8 cellular contexts compared by ENCODE assay signal in the genomic region with DNA sequence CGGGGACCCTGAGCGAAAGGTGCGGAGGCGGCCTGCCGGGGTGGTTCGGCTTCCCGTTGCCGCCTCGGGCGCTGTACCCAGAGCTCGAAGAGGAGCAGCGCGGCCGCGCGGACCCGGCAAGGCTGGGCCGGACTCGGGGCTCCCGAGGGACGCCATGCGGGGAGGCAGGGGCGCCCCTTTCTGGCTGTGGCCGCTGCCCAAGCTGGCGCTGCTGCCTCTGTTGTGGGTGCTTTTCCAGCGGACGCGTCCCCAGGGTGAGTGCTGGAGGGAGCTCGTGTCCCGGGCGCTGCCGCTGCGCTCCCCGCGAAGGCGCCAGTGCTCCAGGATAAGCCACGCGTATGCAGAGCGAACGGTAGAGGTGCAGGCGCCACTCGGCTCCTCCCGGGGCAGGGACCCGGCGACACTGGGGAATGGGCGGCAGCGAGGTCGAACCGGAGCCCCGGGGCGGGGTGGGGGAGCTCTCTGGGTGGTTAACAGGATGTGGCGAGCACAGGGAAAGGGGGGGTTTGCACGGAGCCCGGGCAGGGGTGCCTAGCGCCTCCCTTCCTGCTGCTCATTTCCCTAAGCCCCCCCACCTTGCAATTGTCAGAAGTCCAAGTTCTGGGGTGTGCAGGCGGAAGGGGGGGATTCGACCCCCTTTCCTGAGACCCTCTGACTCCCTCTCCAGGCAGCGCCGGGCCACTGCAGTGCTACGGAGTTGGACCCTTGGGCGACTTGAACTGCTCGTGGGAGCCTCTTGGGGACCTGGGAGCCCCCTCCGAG. TPM values are rescaled to one million over a fixed set of nuclear protein-coding genes. Genes with fewer than 3 reads are reported as not detected.
A peak's percentile ranks its signal among the peaks of the same experiment; 100 is the strongest.
DNase-seq lines count a peak whose midpoint lies in the region; ATAC-seq and TF ChIP-seq lines count a peak whose summit lies in the region.

Gene IL27RA (plus strand): TSS at position 44 of the 762 bp plus-strand sequence. CDS start 111 bp downstream, at position 155.

- peaks cover 26% of the 10 kb centered on the region for H3K4me1 Mint-ChIP-seq in activated naive CD8-positive, alpha-beta T cell treated with anti-CD3 and anti-CD28 coated beads for 36 hours

- intact Hi-C loops in left ventricle myocardium superior (cut with micrococcal nuclease): no loop called here

- peak within 1 kb of the TSS; percentile 94 for H3K4me3 Mint-ChIP-seq in activated naive CD8-positive, alpha-beta T cell treated with anti-CD3 and anti-CD28 coated beads for 36 hours

- TF ChIP-seq POLR2A in GM18951 (IDR thresholded peaks at IDR 0.05; ENCODE audit: extremely low read depth, insufficient read depth, insufficient read length): peak; percentile 78

- peaks cover 14% of the 10 kb centered on the region for H3K36me3 Mint-ChIP-seq in activated naive CD8-positive, alpha-beta T cell treated with anti-CD3 and anti-CD28 coated beads for 36 hours

- H3K27me3 Mint-ChIP-seq in activated naive CD8-positive, alpha-beta T cell treated with anti-CD3 and anti-CD28 coated beads for 36 hours: no peaks in the 10 kb centered on the region

- peak; percentile 85 for ATAC-seq in left ventricle myocardium superior

- H3K9me3 Mint-ChIP-seq in activated naive CD8-positive, alpha-beta T cell treated with anti-CD3 and anti-CD28 coated beads for 36 hours: no peaks in the 10 kb centered on the region

- peak within 1 kb of the TSS; percentile 88 for H3K27ac Mint-ChIP-seq in activated naive CD8-positive, alpha-beta T cell treated with anti-CD3 and anti-CD28 coated beads for 36 hours

- TF ChIP-seq CTCF in AG09319 (IDR thresholded peaks at IDR 0.05; ENCODE audit: low read depth, low read length): peak; percentile 79

- DNase-seq in AG09319 (ENCODE audit: extremely low read depth, low read depth): no peak
- peak; percentile 83 for DNase-seq in KG1 (lab: John Stamatoyannopoulos, UW)
- peak; percentile 61 for DNase-seq in SW480 (ENCODE audit: low spot score)
- peak; percentile 80 for DNase-seq in activated naive CD8-positive, alpha-beta T cell treated with anti-CD3 and anti-CD28 coated beads for 36 hours
- peak; percentile 78 for DNase-seq in left ventricle myocardium superior
- peak; percentile 83 for DNase-seq in retina
- DNase-seq in HCEC 1CT: no peak

- in situ Hi-C loops in GM18951 (cut with MboI; ENCODE audit: low sequenced_read_pairs, unreplicated experiment): no loop called here

RNA-seq across cellular contexts. Expression of gene IL27RA, which starts in this region (rescaled TPM):
- total RNA-seq in activated naive CD8-positive, alpha-beta T cell treated with anti-CD3 and anti-CD28 coated beads for 36 hours: 10 to 100 TPM; 48.2 to 48.5 TPM
- 5.4 TPM for total RNA-seq in left ventricle myocardium superior

Comparison
In these comparisons a context has a peak if more than half of its experiments do, and no peak if none do; other contexts are left out.
1. DNase-seq: peak in KG1 (single experiment), SW480 (single experiment), activated naive CD8-positive, alpha-beta T cell treated with anti-CD3 and anti-CD28 coated beads for 36 hours (single experiment), left ventricle myocardium superior (single experiment) and retina (single experiment); none in AG09319 (single experiment) and HCEC 1CT (single experiment).